In genomic region chr19:13150919-13151604, GRCh38 we compare ENCODE assay signal across 7 cellular contexts. TPM values are rescaled to one million over a fixed set of nuclear protein-coding genes. Genes with fewer than 3 reads are reported as not detected.
DNase-seq lines count a peak whose midpoint lies in the region; ATAC-seq and TF ChIP-seq lines count a peak whose summit lies in the region.

No MANE protein-coding gene starts in this region.

- H3K4me1 Mint-ChIP-seq in type B pancreatic cell (ENCODE audit: unreplicated experiment), result peaks cover 21% of the 10 kb centered on the region

- H3K36me3 ChIP-seq in duodenal mucosa (ENCODE audit: control insufficient read depth in 1 of 2, insufficient read depth in 2 of 2, low read length in 2 of 2), result peaks cover 0 to 3% of the 10 kb centered on the region in 2 donors
- no peaks in the 10 kb centered on the region for H3K36me3 ChIP-seq in mucosa of stomach (ENCODE audit: control insufficient read depth, insufficient read depth, low read length)

- TF ChIP-seq CTCF in type B pancreatic cell (conservative IDR thresholded peaks at IDR 0.05), result no peak

- no peaks in the 10 kb centered on the region for H3K27me3 ChIP-seq in duodenal mucosa (ENCODE audit: control insufficient read depth in 1 of 2, insufficient read depth in 2 of 2, low read length in 2 of 2)
- no peaks in the 10 kb centered on the region for H3K27me3 ChIP-seq in mucosa of stomach (ENCODE audit: control insufficient read depth, insufficient read depth, low read length)

- H3K9me3 ChIP-seq in duodenal mucosa (ENCODE audit: control insufficient read depth in 1 of 2, low read length in 2 of 2), result no peaks in the 10 kb centered on the region
- H3K9me3 ChIP-seq in mucosa of stomach (ENCODE audit: control insufficient read depth, low read length), result no peaks in the 10 kb centered on the region

- H3K4me1 ChIP-seq in duodenal mucosa (ENCODE audit: control insufficient read depth in 1 of 2, insufficient read depth in 2 of 2, low read length in 2 of 2) (peaks cover 15 to 22% of the 10 kb centered on the region in 2 donors), mucosa of stomach (ENCODE audit: control insufficient read depth, insufficient read depth, low read length) (peaks cover 21% of the 10 kb centered on the region)

- peak overlapping the region; percentile 91 for H3K27ac ChIP-seq in duodenal mucosa (ENCODE audit: low read depth, low read length)

- DNase-seq in HCEC 1CT, result peak; percentile 1
- peak; percentile 25 for DNase-seq in SW480 (ENCODE audit: low spot score)
- no peak for DNase-seq in type B pancreatic cell (ENCODE audit: extremely low spot score, unreplicated experiment)
- no peak for DNase-seq in T1000 (lab: John Stamatoyannopoulos, UW)

- H3K27ac Mint-ChIP-seq in type B pancreatic cell, result peak overlapping the region; percentile 100

- no peak for ATAC-seq in GM21447 (IDR thresholded peaks at IDR 0.05; ENCODE audit: unreplicated experiment)

- peak overlapping the region; percentile 99 for H3K4me3 Mint-ChIP-seq in type B pancreatic cell

- H3K9me3 Mint-ChIP-seq in type B pancreatic cell, result no peaks in the 10 kb centered on the region

- H3K4me3 ChIP-seq in duodenal mucosa (ENCODE audit: low read depth in 1 of 2, low read length in 2 of 2), result peak overlapping the region; percentile 89 to 97
- H3K4me3 ChIP-seq in mucosa of stomach (ENCODE audit: low read length), result peak overlapping the region; percentile 100

- peak overlapping the region; percentile 99 to 100 for H3K9ac ChIP-seq in duodenal mucosa (ENCODE audit: low read depth in 1 of 2, low read length in 2 of 2)
- peak overlapping the region; percentile 100 for H3K9ac ChIP-seq in mucosa of stomach (ENCODE audit: low read length)

- H3K27me3 Mint-ChIP-seq in type B pancreatic cell, result peaks cover 25% of the 10 kb centered on the region

- peaks cover 20% of the 10 kb centered on the region for H3K36me3 Mint-ChIP-seq in type B pancreatic cell

RNA-seq across cellular contexts. Expression of gene IER2, which starts 0.9 kb away (rescaled TPM):
- total RNA-seq in type B pancreatic cell (ENCODE audit: low replicate concordance), result 103 and 322 TPM in 2 replicates

RNA-seq across cellular contexts. Expression of gene STX10, which starts 0.9 kb away (rescaled TPM):
- 45.2 and 46.8 TPM in 2 replicates for total RNA-seq in type B pancreatic cell (ENCODE audit: low replicate concordance)

RNA-seq across cellular contexts. Expression of gene NACC1, which starts 33.0 kb away (rescaled TPM):
- 66.8 and 77.9 TPM in 2 replicates for total RNA-seq in type B pancreatic cell (ENCODE audit: low replicate concordance)

RNA-seq across cellular contexts. Expression of gene TRMT1, which starts 34.5 kb away (rescaled TPM):
- 48.1 and 69.7 TPM in 2 replicates for total RNA-seq in type B pancreatic cell (ENCODE audit: low replicate concordance)

RNA-seq across cellular contexts. Expression of gene LYL1, which starts 48.4 kb away (rescaled TPM):
- total RNA-seq in type B pancreatic cell (ENCODE audit: low replicate concordance), result 0.19 TPM in 1 of 2 replicates, not detected in the other

Comparison
In these comparisons a context has a peak if more than half of its experiments do, and no peak if none do; other contexts are left out.
1. DNase-seq: peak in HCEC 1CT (single experiment) and SW480 (single experiment); none in type B pancreatic cell (single experiment) and T1000 (single experiment).